Comparison of ENCODE assay signal across 21 cellular contexts in genomic region chr5:124516567-124516966, GRCh38.
"Had no signal": no experiment of that assay in that cellular context is flagged by ENCODE, and none has a peak within 500 bp of the region (broad histone marks: within the 10 kb centered on the region; RNA-seq: fewer than 3 reads in every experiment).

No MANE protein-coding gene starts in this region.

- DNase-seq: activated CD4-positive, alpha-beta memory T cell treated with anti-CD3 and anti-CD28 coated beads, Interleukin-2, amount 10 ng/mL, durations not matched to agents 7 days and 5 days; activated CD4-positive, alpha-beta T cell treated with anti-CD3 and anti-CD28 coated beads for 1 hour; activated CD4-positive, alpha-beta T cell treated with anti-CD3 and anti-CD28 coated beads for 4 hours; activated CD4-positive, alpha-beta T cell treated with anti-CD3 and anti-CD28 coated beads, Interleukin-2, amount 10 ng/mL, durations not matched to agents 7 days and 5 days; activated CD4-positive, alpha-beta T cell treated with anti-CD3 and anti-CD28 coated beads, Interleukin-2, amount 50 U/mL, for 4 hours; activated CD4-positive, CD25-positive, alpha-beta regulatory T cell; activated CD8-positive, alpha-beta memory T cell treated with anti-CD3 and anti-CD28 coated beads, Interleukin-2, amount 50 U/mL, for 48 hours; activated gamma-delta T cell; activated naive CD4-positive, alpha-beta T cell; activated naive CD4-positive, alpha-beta T cell treated with anti-CD3 and anti-CD28 coated beads, Interleukin-2, amount 10 ng/mL, durations not matched to agents 7 days and 5 days; activated naive CD8-positive, alpha-beta T cell treated with anti-CD3 and anti-CD28 coated beads, Interleukin-2, amount 10 ng/mL, durations not matched to agents 7 days and 5 days; activated T-cell treated with anti-CD3 and anti-CD28 coated beads for 4 hours; activated T-cell treated with anti-CD3 and anti-CD28 coated beads, Interleukin-2, amount 50 U/mL, for 24 hours; activated T-cell treated with anti-CD3 and anti-CD28 coated beads, Interleukin-2, amount 50 U/mL, for 72 hours; dorsolateral prefrontal cortex; effector CD4-positive, alpha-beta T cell; effector memory CD8-positive, alpha-beta T cell; erythroblast; foreskin keratinocyte; heart right ventricle; WERI-Rb-1 had no signal
